In the genomic region with DNA sequence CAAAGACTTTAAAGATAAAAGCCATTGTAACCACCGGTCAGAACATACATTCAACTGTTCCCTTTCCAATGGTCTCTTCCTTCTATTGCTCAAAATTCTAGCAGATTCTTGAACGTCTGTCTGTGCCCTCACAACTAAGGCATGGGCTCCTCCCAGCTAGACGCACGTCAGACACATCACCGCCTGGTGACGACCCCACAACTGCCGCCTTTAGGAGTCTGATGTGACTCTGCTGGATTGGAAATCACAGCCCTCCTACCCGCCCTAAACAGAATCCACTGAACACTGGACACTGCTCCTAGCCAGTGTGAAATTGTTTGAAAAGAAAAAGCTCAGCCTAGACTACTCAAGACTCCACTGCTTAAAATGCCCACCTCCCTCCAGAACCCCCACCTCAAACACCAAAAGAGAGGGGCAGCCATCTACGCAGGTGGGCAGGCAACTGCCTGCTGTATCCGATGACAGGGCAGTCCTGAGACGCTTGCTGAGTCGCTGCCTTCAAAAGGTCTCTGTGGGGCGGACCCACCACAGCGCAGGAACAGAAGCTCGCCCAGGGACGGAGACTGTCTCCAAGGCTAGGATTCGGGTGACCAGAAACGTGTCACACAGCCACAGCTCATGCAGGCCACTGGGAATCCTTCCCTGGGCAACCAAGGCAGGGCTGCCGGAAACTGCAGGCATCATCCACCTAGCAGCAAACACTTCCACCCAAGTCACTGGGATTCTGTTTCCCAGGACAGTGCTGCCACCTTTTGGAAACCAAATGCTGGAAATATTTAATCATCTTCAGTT, we compare ENCODE assay signal across 8 cellular contexts. TPM values are rescaled to one million over a fixed set of nuclear protein-coding genes. Genes with fewer than 3 reads are reported as not detected.
A peak's percentile ranks its signal among the peaks of the same experiment; 100 is the strongest.
DNase-seq lines count a peak whose midpoint lies in the region; ATAC-seq and TF ChIP-seq lines count a peak whose summit lies in the region.

No MANE protein-coding gene starts in this region.

- H3K36me3 ChIP-seq in kidney epithelial cell (ENCODE audit: control insufficient read depth, insufficient read depth, low read length): no peaks in the 10 kb centered on the region

- POLR2A ChIA-PET in HEK293T (lab: Yijun Ruan, JAX): no interaction called here

- DNase-seq in AG08395 (ENCODE audit: low spot score) (peak; percentile 35), HEK293T (ENCODE audit: extremely low spot score) (peak; percentile 52), astrocyte of the hippocampus (ENCODE audit: low read depth, low spot score) (peak; percentile 58), kidney epithelial cell (ENCODE audit: low read depth) (no peak), activated T-cell treated with anti-CD3 and anti-CD28 coated beads for 4 hours (no peak), putamen (ENCODE audit: low spot score) (no peak), T-helper 9 cell (no peak)

- CTCF ChIA-PET in HEK293T (lab: Yijun Ruan, JAX): interaction anchor here (0.5 kb wide), 1 partner anchor 579 kb away, joined by 5 read pairs; no protein-coding TSS in a partner anchor

- H3K27me3 ChIP-seq in kidney epithelial cell (ENCODE audit: control insufficient read depth, insufficient read depth, low read length): no peaks in the 10 kb centered on the region

- peak; percentile 23 for TF ChIP-seq CTCF in kidney epithelial cell (IDR thresholded peaks at IDR 0.05; ENCODE audit: insufficient read depth, low read length, poor library complexity, severe bottlenecking)

- no peak for ATAC-seq in HG03135 (IDR thresholded peaks at IDR 0.05; ENCODE audit: unreplicated experiment)

- no peak overlapping the region for H3K4me3 ChIP-seq in kidney epithelial cell (ENCODE audit: low read depth, low read length)

TF ChIP-seq in HEK293T, 16 proteins besides CTCF, POLR2A, EP300 and RAD21:
- TF ChIP-seq LEF1 (IDR thresholded peaks at IDR 0.05; ENCODE audit: borderline replicate concordance): no peak
- no peak for TF ChIP-seq L3MBTL2 (conservative IDR thresholded peaks at IDR 0.05)
- no peak for TF ChIP-seq CTBP1 (IDR thresholded peaks at IDR 0.05; ENCODE audit: borderline replicate concordance)
- TF ChIP-seq TARDBP (IDR thresholded peaks at IDR 0.05): no peak
TF ChIP-seq in HEK293T: peak in this region for 0.

RNA-seq across cellular contexts. Expression of a gene that starts 34.7 kb away (rescaled TPM):
- 72.3 and 84.8 TPM in 2 replicates for total RNA-seq in kidney epithelial cell

Comparison
In these comparisons a context has a peak if more than half of its experiments do, and no peak if none do; other contexts are left out.
1. DNase-seq: peak in AG08395 (single experiment), HEK293T (single experiment) and astrocyte of the hippocampus (single experiment); none in kidney epithelial cell (single experiment), activated T-cell treated with anti-CD3 and anti-CD28 coated beads for 4 hours (single experiment), putamen (single experiment) and T-helper 9 cell (single experiment).